Comparison of ENCODE assay signal across 20 cellular contexts in genomic region chr10:93968452-93969044, GRCh38. TPM values are rescaled to one million over a fixed set of nuclear protein-coding genes. Genes with fewer than 3 reads are reported as not detected.
"Had no signal": no experiment of that assay in that cellular context is flagged by ENCODE, and none has a peak within 500 bp of the region (broad histone marks: within the 10 kb centered on the region; RNA-seq: fewer than 3 reads in every experiment).

No MANE protein-coding gene starts in this region.

- H3K36me3 ChIP-seq: transverse colon had no signal

- H3K27me3 ChIP-seq: foreskin keratinocyte, hepatocyte, transverse colon had no signal

- H3K27me3 Mint-ChIP-seq: activated naive CD4-positive, alpha-beta T cell treated with anti-CD3 and anti-CD28 coated beads, Interleukin-2, amount 50 U/mL, for 24 hours; brain; progenitor cell of endocrine pancreas had no signal

- H3K9me3 ChIP-seq: transverse colon had no signal

- H3K4me3 Mint-ChIP-seq: activated naive CD4-positive, alpha-beta T cell treated with anti-CD3 and anti-CD28 coated beads, Interleukin-2, amount 50 U/mL, for 24 hours; brain; endodermal cell; nephron had no signal

- H3K4me3 ChIP-seq: hepatocyte, transverse colon had no signal

- H3K27ac Mint-ChIP-seq: activated naive CD4-positive, alpha-beta T cell treated with anti-CD3 and anti-CD28 coated beads, Interleukin-2, amount 50 U/mL, for 24 hours; activated T-helper 2 cell treated with anti-CD3 and anti-CD28 coated beads, Interferon-gamma antibody, Interleukin-2, Interleukin-4, amounts not matched to agents 10 μg/mL and 5 μg/mL and 100 μg/mL, durations not matched to agents 14 hours and 24 hours and 36 hours; endodermal cell; nephron; progenitor cell of endocrine pancreas had no signal

- DNase-seq: activated CD4-positive, CD25-positive, alpha-beta regulatory T cell; cerebellar nuclear complex; dermis blood vessel endothelial cell; endodermal cell; erythroblast; foreskin keratinocyte; kidney; occipital lobe; stimulated activated CD4-positive, alpha-beta T cell treated with anti-CD3 and anti-CD28 coated beads, Interleukin-12 subunit alpha, Interleukin-12 subunit beta, amount 100 ng/mL, for 4 hours; stimulated activated naive CD4-positive, alpha-beta T cell; substantia nigra; transverse colon had no signal

- H3K4me1 Mint-ChIP-seq: activated naive CD4-positive, alpha-beta T cell treated with anti-CD3 and anti-CD28 coated beads, Interleukin-2, amount 50 U/mL, for 24 hours; nephron had no signal

- H3K4me1 ChIP-seq: foreskin keratinocyte, transverse colon had no signal

- H3K4me2 ChIP-seq: hepatocyte had no signal

- H3K9me3 Mint-ChIP-seq: activated T-helper 2 cell treated with anti-CD3 and anti-CD28 coated beads, Interferon-gamma antibody, Interleukin-2, Interleukin-4, amounts not matched to agents 10 μg/mL and 5 μg/mL and 100 μg/mL, durations not matched to agents 14 hours and 24 hours and 36 hours had no signal

- ATAC-seq: foreskin keratinocyte, sciatic nerve had no signal

- H3K27ac ChIP-seq: foreskin keratinocyte, hepatocyte, transverse colon had no signal

- H2AFZ ChIP-seq: hepatocyte had no signal

RNA-seq across cellular contexts. Expression of gene PLCE1, which starts 25.2 kb away (rescaled TPM):
- total RNA-seq: mononuclear cell had no signal
